ENCODE assay signal across 32 cellular contexts in the genomic region with DNA sequence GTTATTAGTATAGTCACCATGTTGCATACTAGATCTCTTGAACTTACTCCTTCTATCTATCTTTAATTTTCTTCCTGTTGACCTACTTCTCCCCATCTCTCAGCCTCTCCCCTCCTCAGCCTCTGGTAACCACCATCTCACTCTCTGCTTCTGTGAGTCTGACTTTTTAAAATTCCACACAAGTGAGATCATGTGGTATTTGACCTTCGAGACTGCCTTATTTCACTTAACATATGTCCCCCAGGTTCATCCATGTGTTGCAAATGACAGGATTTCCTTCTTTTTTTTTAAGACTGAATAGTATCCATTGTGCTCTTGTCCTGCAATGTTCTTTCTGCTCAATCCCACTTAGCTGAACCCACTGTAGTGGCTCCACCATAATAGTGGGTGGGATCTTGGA. TPM values are rescaled to one million over a fixed set of nuclear protein-coding genes. Genes with fewer than 3 reads are reported as not detected.
DNase-seq lines count a peak whose midpoint lies in the region; ATAC-seq lines count a peak whose summit lies in the region.
"Had no signal": no experiment of that assay in that cellular context is flagged by ENCODE, and none has a peak within 500 bp of the region (broad histone marks: within the 10 kb centered on the region; RNA-seq: fewer than 3 reads in every experiment).

No MANE protein-coding gene starts in this region.

- DNase-seq in ELR (ENCODE audit: low read depth) (peak; percentile 41), RPMI7951 (ENCODE audit: low read depth) (peak; percentile 47), glomerular visceral epithelial cell (ENCODE audit: extremely low spot score) (peak; percentile 49), renal cortical epithelial cell (ENCODE audit: low read depth) (peak; percentile 52), HuH-7.5 (ENCODE audit: low spot score) (no peak)
- DNase-seq in stimulated activated CD4-positive, alpha-beta T cell treated with anti-CD3 and anti-CD28 coated beads, Interleukin-4, amount 100 ng/mL, for 1 hour: no peak
- no peak for DNase-seq in activated CD8-positive, alpha-beta T cell treated with anti-CD3 and anti-CD28 coated beads, Interleukin-2, amount 10 ng/mL, durations not matched to agents 7 days and 5 days
- DNase-seq: activated naive CD4-positive, alpha-beta T cell treated with anti-CD3 and anti-CD28 coated beads, Interleukin-2, amount 10 ng/mL, durations not matched to agents 7 days and 5 days; Caco-2; endodermal cell; hypothalamus; immature natural killer cell; left ventricle myocardium inferior; midbrain; naive thymus-derived CD8-positive, alpha-beta T cell; NCI-H1092 treated with DMSO at 0.1 percent for 48 hours; NCI-H187 treated with DMSO at 0.1 percent for 48 hours; NCI-H524 treated with DMSO at 0.1 percent for 48 hours; NK-92 treated with Interleukin-12 subunit alpha and Interleukin-12 subunit beta, amount 100 ng/mL, for 24 hours; pancreas; PC-9; right lobe of liver; SHP77 treated with DMSO at 0.1 percent for 48 hours; stimulated activated CD4-positive, alpha-beta T cell treated with anti-CD3 and anti-CD28 coated beads, Interleukin-4, amount 100 ng/mL, for 4 hours; T1000; upper lobe of right lung had no signal

- H3K4me3 Mint-ChIP-seq in activated CD8-positive, alpha-beta T cell treated with anti-CD3 and anti-CD28 coated beads, Interleukin-2, amount 10 ng/mL, durations not matched to agents 7 days and 5 days: no peak overlapping the region
- H3K4me3 Mint-ChIP-seq: activated naive CD4-positive, alpha-beta T cell treated with anti-CD3 and anti-CD28 coated beads, Interleukin-2, amount 10 ng/mL, durations not matched to agents 7 days and 5 days; activated T-helper 1 cell treated with anti-CD3 and anti-CD28 coated beads, Interleukin-12 subunit alpha, Interleukin-12 subunit beta, Interleukin-2, Interleukin-4 antibody, amounts not matched to agents 30 ng/mL and 10 ng/mL and 1 ng/mL, durations not matched to agents 14 hours and 24 hours and 36 hours; dendritic cell treated with granulocyte-macrophage colony-stimulating factor and Interleukin-4, amounts not matched to agents 40 ng/mL and 50 ng/mL, for 4 days; endodermal cell; immature natural killer cell; naive thymus-derived CD8-positive, alpha-beta T cell; stimulated activated memory B cell treated with anti-CD40 and anti-IgM and Interleukin-4, amounts not matched to agents 10 μg/mL and 1 μg/mL and 100 μg/mL, for 72 hours; WTC11 had no signal

- CTCF ChIA-PET in activated CD8-positive, alpha-beta T cell treated with anti-CD3 and anti-CD28 coated beads, Interleukin-2, amount 10 ng/mL, durations not matched to agents 7 days and 5 days (lab: Charles Lee): no interaction called here

- H3K9me3 Mint-ChIP-seq in activated CD8-positive, alpha-beta T cell treated with anti-CD3 and anti-CD28 coated beads, Interleukin-2, amount 10 ng/mL, durations not matched to agents 7 days and 5 days (ENCODE audit: insufficient read depth): no peaks in the 10 kb centered on the region
- H3K9me3 Mint-ChIP-seq: stimulated activated memory B cell treated with anti-CD40 and anti-IgM and Interleukin-4, amounts not matched to agents 10 μg/mL and 1 μg/mL and 100 μg/mL, for 72 hours had no signal

- ATAC-seq in activated CD8-positive, alpha-beta T cell treated with anti-CD3 and anti-CD28 coated beads, Interleukin-2, amount 10 ng/mL, durations not matched to agents 7 days and 5 days: no peak
- ATAC-seq in GM18867 (IDR thresholded peaks at IDR 0.05; ENCODE audit: unreplicated experiment): no peak
- ATAC-seq: gastroesophageal sphincter; naive thymus-derived CD8-positive, alpha-beta T cell; pancreas; right lobe of liver; stimulated activated memory B cell treated with anti-CD40 and anti-IgM and Interleukin-4, amounts not matched to agents 10 μg/mL and 1 μg/mL and 100 μg/mL, for 72 hours; upper lobe of right lung; WTC11 had no signal

- no peaks in the 10 kb centered on the region for H3K27me3 Mint-ChIP-seq in activated CD8-positive, alpha-beta T cell treated with anti-CD3 and anti-CD28 coated beads, Interleukin-2, amount 10 ng/mL, durations not matched to agents 7 days and 5 days (ENCODE audit: low read depth)
- H3K27me3 Mint-ChIP-seq: activated naive CD4-positive, alpha-beta T cell treated with anti-CD3 and anti-CD28 coated beads, Interleukin-2, amount 10 ng/mL, durations not matched to agents 7 days and 5 days; dendritic cell treated with granulocyte-macrophage colony-stimulating factor and Interleukin-4, amounts not matched to agents 40 ng/mL and 50 ng/mL, for 4 days had no signal

- H3K27ac Mint-ChIP-seq in activated CD8-positive, alpha-beta T cell treated with anti-CD3 and anti-CD28 coated beads, Interleukin-2, amount 10 ng/mL, durations not matched to agents 7 days and 5 days: no peak overlapping the region
- H3K27ac Mint-ChIP-seq: activated naive CD4-positive, alpha-beta T cell treated with anti-CD3 and anti-CD28 coated beads, Interleukin-2, amount 10 ng/mL, durations not matched to agents 7 days and 5 days; activated T-helper 1 cell treated with anti-CD3 and anti-CD28 coated beads, Interleukin-12 subunit alpha, Interleukin-12 subunit beta, Interleukin-2, Interleukin-4 antibody, amounts not matched to agents 30 ng/mL and 10 ng/mL and 1 ng/mL, durations not matched to agents 14 hours and 24 hours and 36 hours; dendritic cell treated with granulocyte-macrophage colony-stimulating factor and Interleukin-4, amounts not matched to agents 40 ng/mL and 50 ng/mL, for 4 days; endodermal cell; immature natural killer cell; naive thymus-derived CD8-positive, alpha-beta T cell; stimulated activated memory B cell treated with anti-CD40 and anti-IgM and Interleukin-4, amounts not matched to agents 10 μg/mL and 1 μg/mL and 100 μg/mL, for 72 hours; WTC11 had no signal

- no peaks in the 10 kb centered on the region for H3K4me1 Mint-ChIP-seq in activated CD8-positive, alpha-beta T cell treated with anti-CD3 and anti-CD28 coated beads, Interleukin-2, amount 10 ng/mL, durations not matched to agents 7 days and 5 days (ENCODE audit: low read depth)
- H3K4me1 Mint-ChIP-seq: activated naive CD4-positive, alpha-beta T cell treated with anti-CD3 and anti-CD28 coated beads, Interleukin-2, amount 10 ng/mL, durations not matched to agents 7 days and 5 days; endodermal cell; immature natural killer cell; stimulated activated memory B cell treated with anti-CD40 and anti-IgM and Interleukin-4, amounts not matched to agents 10 μg/mL and 1 μg/mL and 100 μg/mL, for 72 hours; WTC11 had no signal

- POLR2A ChIA-PET in activated CD8-positive, alpha-beta T cell treated with anti-CD3 and anti-CD28 coated beads, Interleukin-2, amount 10 ng/mL, durations not matched to agents 7 days and 5 days (lab: Charles Lee): no interaction called here

- H3K36me3 Mint-ChIP-seq in activated CD8-positive, alpha-beta T cell treated with anti-CD3 and anti-CD28 coated beads, Interleukin-2, amount 10 ng/mL, durations not matched to agents 7 days and 5 days (ENCODE audit: low read depth): no peaks in the 10 kb centered on the region
- H3K36me3 Mint-ChIP-seq: activated naive CD4-positive, alpha-beta T cell treated with anti-CD3 and anti-CD28 coated beads, Interleukin-2, amount 10 ng/mL, durations not matched to agents 7 days and 5 days; immature natural killer cell; stimulated activated memory B cell treated with anti-CD40 and anti-IgM and Interleukin-4, amounts not matched to agents 10 μg/mL and 1 μg/mL and 100 μg/mL, for 72 hours had no signal

RNA-seq across cellular contexts. Expression of a gene that starts 51.4 kb away (rescaled TPM):
- total RNA-seq in RPMI7951 (2014; rRNA removed; shearing (Covaris generic)): 30.5 and 42.0 TPM in 2 replicates
- 61.6 and 74.7 TPM in 2 replicates for total RNA-seq in renal cortical epithelial cell
- 10 to 100 TPM; 21.4 to 22.4 TPM for total RNA-seq in activated CD8-positive, alpha-beta T cell treated with anti-CD3 and anti-CD28 coated beads, Interleukin-2, amount 10 ng/mL, durations not matched to agents 7 days and 5 days

Comparison
In these comparisons a context has a peak if more than half of its experiments do, and no peak if none do; other contexts are left out.
1. DNase-seq: peak in ELR (single experiment), RPMI7951 (single experiment), glomerular visceral epithelial cell (single experiment) and renal cortical epithelial cell (single experiment); none in stimulated activated CD4-positive, alpha-beta T cell treated with anti-CD3 and anti-CD28 coated beads, Interleukin-4, amount 100 ng/mL, for 1 hour (single experiment), HuH-7.5 (single experiment) and activated CD8-positive, alpha-beta T cell treated with anti-CD3 and anti-CD28 coated beads, Interleukin-2, amount 10 ng/mL, durations not matched to agents 7 days and 5 days (single experiment).